Comparison of ENCODE assay signal across 1 cellular context in genomic region chr20:8447262-8448120, GRCh38.
TF ChIP-seq lines count a peak whose summit lies in the region.

No MANE protein-coding gene starts in this region.

TF ChIP-seq in HepG2, 621 proteins besides CTCF, POLR2A, EP300 and RAD21 (continued from another document):
- TF ChIP-seq HNF1A (IDR thresholded peaks at IDR 0.05; ENCODE audit: low read depth) (no peak), HNF1A (CRISPR knock-in tag; IDR thresholded peaks at IDR 0.05; ENCODE audit: borderline replicate concordance) (no peak), CREM (IDR thresholded peaks at IDR 0.05) (peak; percentile 2; the same call in 1 of the 2 replicates), CREM (CRISPR knock-in tag; IDR thresholded peaks at IDR 0.05) (no peak), CHCHD3 (CRISPR knock-in tag; IDR thresholded peaks at IDR 0.05) (no peak), KDM1A (CRISPR knock-in tag; IDR thresholded peaks at IDR 0.05) (no peak), EHMT2 (IDR thresholded peaks at IDR 0.05; ENCODE audit: borderline replicate concordance, low read depth, low read length) (peak; percentile 85; the same call in 1 of the 2 replicates), KAT7 (CRISPR knock-in tag; IDR thresholded peaks at IDR 0.05; ENCODE audit: borderline replicate concordance) (no peak), FIP1L1 (IDR thresholded peaks at IDR 0.05; ENCODE audit: borderline replicate concordance, insufficient read depth, low read depth, low read length) (no peak), FOSL1 (CRISPR knock-in tag; IDR thresholded peaks at IDR 0.05; ENCODE audit: borderline replicate concordance) (no peak), IRF9 (CRISPR knock-in tag; IDR thresholded peaks at IDR 0.05; ENCODE audit: borderline replicate concordance) (no peak), ZNF235 (CRISPR knock-in tag; IDR thresholded peaks at IDR 0.05; ENCODE audit: borderline replicate concordance) (no peak), TBX3 (IDR thresholded peaks at IDR 0.05; ENCODE audit: borderline replicate concordance) (peak; percentile 44; the same call in 1 of the 2 replicates), CSRNP2 (CRISPR knock-in tag; conservative IDR thresholded peaks at IDR 0.05; ENCODE audit: low read depth) (no peak), ZNF367 (CRISPR knock-in tag; IDR thresholded peaks at IDR 0.05; ENCODE audit: borderline replicate concordance) (no peak), HES4 (CRISPR knock-in tag; IDR thresholded peaks at IDR 0.05; ENCODE audit: borderline replicate concordance) (no peak), ZNF142 (CRISPR knock-in tag; IDR thresholded peaks at IDR 0.05) (no peak), GATAD2A (CRISPR knock-in tag; IDR thresholded peaks at IDR 0.05) (0 out of 2 replicates have a peak, but pooled peaks have one; percentile 29), ZFP36L2 (CRISPR knock-in tag; IDR thresholded peaks at IDR 0.05) (no peak), ARNT2 (CRISPR knock-in tag; IDR thresholded peaks at IDR 0.05; ENCODE audit: low read depth) (no peak), ZNF772 (CRISPR knock-in tag; IDR thresholded peaks at IDR 0.05) (no peak), MED13 (CRISPR knock-in tag; IDR thresholded peaks at IDR 0.05) (no peak), ZNF232 (CRISPR knock-in tag; IDR thresholded peaks at IDR 0.05; ENCODE audit: borderline replicate concordance) (no peak), ZNF713 (CRISPR knock-in tag; IDR thresholded peaks at IDR 0.05) (no peak)
- TF ChIP-seq, protein P1, sequence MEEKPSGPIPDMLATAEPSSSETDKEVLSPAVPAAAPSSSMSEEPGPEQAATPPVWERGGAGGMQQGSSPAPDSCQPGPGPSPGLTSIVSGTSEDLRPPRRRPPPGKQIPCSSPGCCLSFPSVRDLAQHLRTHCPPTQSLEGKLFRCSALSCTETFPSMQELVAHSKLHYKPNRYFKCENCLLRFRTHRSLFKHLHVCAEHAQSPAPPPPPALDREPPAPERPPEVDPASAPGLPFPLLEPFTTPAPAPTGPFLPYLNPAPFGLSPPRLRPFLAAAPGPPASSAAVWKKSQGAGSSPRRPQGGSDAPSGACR (CRISPR knock-in tag; IDR thresholded peaks at IDR 0.05): no peak
TF ChIP-seq in HepG2: peak in this region for 90.
